In genomic region chr10:79143879-79144278, GRCh38 we compare ENCODE assay signal across 2 cellular contexts.
TF ChIP-seq lines count a peak whose summit lies in the region.

No MANE protein-coding gene starts in this region.

TF ChIP-seq in H1, 55 proteins besides CTCF, POLR2A, EP300 and RAD21 (continued from another document):
- TF ChIP-seq GTF2F1 (IDR thresholded peaks at IDR 0.05; ENCODE audit: borderline replicate concordance, low read depth, low read length) (no peak), TAF7 (optimal IDR thresholded peaks at IDR 0.05; ENCODE audit: borderline replicate concordance, low read depth, low read length) (no peak), FOSL1 (IDR thresholded peaks at IDR 0.05; ENCODE audit: insufficient read depth, low read depth, low read length) (no peak), MAFK (IDR thresholded peaks at IDR 0.05; ENCODE audit: low read depth, low read length) (no peak), SP1 (IDR thresholded peaks at IDR 0.05; ENCODE audit: low read depth, low read length) (no peak), CHD2 (IDR thresholded peaks at IDR 0.05; ENCODE audit: low read length) (no peak), GABPA (IDR thresholded peaks at IDR 0.05; ENCODE audit: borderline replicate concordance, insufficient read depth, low read length) (no peak), JUN (IDR thresholded peaks at IDR 0.05; ENCODE audit: low read depth, low read length) (no peak)

TF ChIP-seq in GM23338, 12 proteins besides CTCF, POLR2A, EP300 and RAD21 (continued from another document):
- no peak for TF ChIP-seq POLR2AphosphoS5 (IDR thresholded peaks at IDR 0.05; ENCODE audit: low read depth)
- TF ChIP-seq EZH2phosphoT487 (IDR thresholded peaks at IDR 0.05; ENCODE audit: unreplicated experiment), result no peak
- TF ChIP-seq REST (IDR thresholded peaks at IDR 0.05; ENCODE audit: unreplicated experiment), result no peak
- TF ChIP-seq ETS1 (IDR thresholded peaks at IDR 0.05), result no peak
- no peak for TF ChIP-seq ZNF331 (CRISPR knock-in tag; IDR thresholded peaks at IDR 0.05; ENCODE audit: low read depth)
- no peak for TF ChIP-seq NANOG (IDR thresholded peaks at IDR 0.05; ENCODE audit: borderline replicate concordance)
- TF ChIP-seq ZNF114 (CRISPR knock-in tag; IDR thresholded peaks at IDR 0.05), result no peak
- no peak for TF ChIP-seq EZH2 (IDR thresholded peaks at IDR 0.05; ENCODE audit: low read depth, unreplicated experiment)
- TF ChIP-seq CREB1 (CRISPR knock-in tag; IDR thresholded peaks at IDR 0.05; ENCODE audit: low read depth), result no peak
- TF ChIP-seq STAT1 (IDR thresholded peaks at IDR 0.05; ENCODE audit: unreplicated experiment), result no peak
- TF ChIP-seq ZNF462 (CRISPR knock-in tag; IDR thresholded peaks at IDR 0.05), result no peak
